In the genomic region with DNA sequence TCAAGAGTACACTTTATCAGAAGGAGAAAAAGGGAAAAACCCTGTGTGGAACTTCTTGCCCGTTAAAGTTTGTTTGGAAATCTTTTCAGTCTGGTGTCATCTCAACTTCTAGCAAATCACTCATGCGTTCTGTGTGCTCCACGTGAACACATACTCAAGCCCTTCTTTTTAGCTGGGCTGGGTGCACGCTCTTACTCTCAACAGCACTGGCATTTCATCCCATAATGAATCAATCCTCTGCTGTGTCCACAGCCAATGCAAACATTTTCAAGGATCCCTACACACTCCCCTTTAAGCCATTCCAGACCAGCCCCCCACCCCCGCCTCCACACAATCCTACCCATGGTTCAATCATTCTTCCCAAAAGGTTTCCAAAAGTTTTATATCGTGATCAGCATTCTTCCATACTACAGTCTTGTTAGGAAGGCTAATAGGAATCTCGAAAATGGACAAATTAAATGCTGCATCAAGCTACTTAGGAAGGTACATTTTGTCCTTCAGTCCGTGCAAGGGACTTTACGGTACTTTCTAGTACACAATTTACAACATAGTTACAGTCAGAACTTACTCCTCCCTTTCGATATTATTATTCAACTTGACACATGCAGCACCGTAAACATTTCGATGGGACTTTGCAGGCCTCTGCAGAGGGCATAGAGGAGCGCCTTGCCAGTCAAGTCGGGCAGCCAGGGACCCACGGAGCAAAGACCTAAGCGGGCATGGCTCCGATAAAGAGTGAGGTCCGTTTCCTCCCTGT, we compare ENCODE assay signal across 8 cellular contexts. TPM values are rescaled to one million over a fixed set of nuclear protein-coding genes. Genes with fewer than 3 reads are reported as not detected.
DNase-seq lines count a peak whose midpoint lies in the region; ATAC-seq, FAIRE-seq and TF ChIP-seq lines count a peak whose summit lies in the region.

No MANE protein-coding gene starts in this region.

- H3K27me3 Mint-ChIP-seq in CD4-positive, alpha-beta T cell: no peaks in the 10 kb centered on the region

- H3K4me1 Mint-ChIP-seq in CD4-positive, alpha-beta T cell (ENCODE audit: low read depth): peaks cover 59% of the 10 kb centered on the region

- peak overlapping the region; percentile 58 for H3K23ac ChIP-seq in neuronal stem cell (ENCODE audit: low read depth, low read length, poor library complexity)

- dilution Hi-C loops in endothelial cell of umbilical vein (cut with MboI; ENCODE audit: extremely low pct_ligation_motif_present, low sequenced_read_pairs): no loop called here

- intact Hi-C loops in CD4-positive, alpha-beta T cell (cut with DNase I, micrococcal nuclease): loop anchor here in 1 of 2 experiments (2.0 to 10.0 kb wide), 6 partner anchors 39 to 1290 kb away; a partner anchor contains a TSS
- intact Hi-C loops in endothelial cell of umbilical vein (cut with micrococcal nuclease): loop anchor here (2.0 to 10.0 kb wide), 5 partner anchors 250 to 713 kb away; a partner anchor contains a TSS

- H3K36me3 Mint-ChIP-seq in CD4-positive, alpha-beta T cell (ENCODE audit: low read depth): peaks cover 35% of the 10 kb centered on the region

- H4K20me1 ChIP-seq in SK-N-SH (ENCODE audit: insufficient read depth): peaks cover 11% of the 10 kb centered on the region
- H4K20me1 ChIP-seq in endothelial cell of umbilical vein (replicated peaks; ENCODE audit: control insufficient read depth, extremely low read depth, insufficient read depth, low read length): no peaks in the 10 kb centered on the region

- H3K4ac ChIP-seq in neuronal stem cell (ENCODE audit: low read length): no peak overlapping the region

- H3K4me2 ChIP-seq in SK-N-SH (peak overlapping the region; percentile 83), endothelial cell of umbilical vein (ENCODE audit: insufficient read depth, low read length) (peak overlapping the region; percentile 77), neuronal stem cell (ENCODE audit: insufficient read depth, low read length, poor library complexity, severe bottlenecking) (peak overlapping the region; percentile 95)

- H3K14ac ChIP-seq in neuronal stem cell (ENCODE audit: low read length): no peak overlapping the region

- H3K27ac ChIP-seq in CD4-positive, alpha-beta T cell (ENCODE audit: low read depth, low read length): peak overlapping the region; percentile 46
- H3K27ac ChIP-seq in SK-N-SH (ENCODE audit: low read depth in 2 of 2, low read length in 1 of 2): peak overlapping the region in 1 of 2 experiments; percentile 82; a peak in 1 of 4 replicates
- peak overlapping the region; percentile 88 for H3K27ac ChIP-seq in endothelial cell of umbilical vein (ENCODE audit: insufficient read depth, low read depth, low read length)
- no peak overlapping the region for H3K27ac ChIP-seq in neuronal stem cell (replicated peaks; ENCODE audit: low read length)

- H2BK15ac ChIP-seq in neuronal stem cell (ENCODE audit: low read length): no peak overlapping the region

- H3K27ac Mint-ChIP-seq in CD4-positive, alpha-beta T cell: peak overlapping the region; percentile 97

- TF ChIP-seq CTCF in CD4-positive, alpha-beta T cell (IDR thresholded peaks at IDR 0.05): no peak
- TF ChIP-seq CTCF in GM20000 (IDR thresholded peaks at IDR 0.05; ENCODE audit: extremely low read depth, missing control alignments) (no peak), SK-N-SH (IDR thresholded peaks at IDR 0.05) (no peak), endothelial cell of umbilical vein (IDR thresholded peaks at IDR 0.05; ENCODE audit: extremely low read depth in 1 of 2, insufficient read depth in 1 of 2, low read depth in 1 of 2, low read length in 2 of 2) (no peak)

- H4K91ac ChIP-seq in neuronal stem cell (ENCODE audit: low read depth, low read length, poor library complexity): no peak overlapping the region

- H2BK120ac ChIP-seq in neuronal stem cell (ENCODE audit: low read depth, low read length): no peak overlapping the region

- H3K79me1 ChIP-seq in neuronal stem cell (ENCODE audit: low read depth, low read length): peaks cover 4% of the 10 kb centered on the region

- H3K4me1 ChIP-seq in SK-N-SH (ENCODE audit: control insufficient read depth in 1 of 2, insufficient read depth in 2 of 2, low read depth in 1 of 2, low read length in 1 of 2): peaks cover 21 to 42% of the 10 kb centered on the region in 2 experiments
- peaks cover 30% of the 10 kb centered on the region for H3K4me1 ChIP-seq in endothelial cell of umbilical vein (ENCODE audit: control insufficient read depth, extremely low read depth, insufficient read depth, low read length)
- H3K4me1 ChIP-seq in neuronal stem cell (ENCODE audit: control insufficient read depth in 2 of 2, insufficient read depth in 1 of 2, low read depth in 1 of 2, low read length in 2 of 2): peaks cover 13 to 22% of the 10 kb centered on the region in 2 donors

- no peaks in the 10 kb centered on the region for H3K9me1 ChIP-seq in endothelial cell of umbilical vein (replicated peaks; ENCODE audit: control insufficient read depth, extremely low read depth, insufficient read depth, low read length)

- H3K36me3 ChIP-seq in SK-N-SH (replicated peaks in 1 of 2; ENCODE audit: control insufficient read depth in 1 of 2, insufficient read depth in 2 of 2, low read length in 1 of 2) (no peaks in the 10 kb centered on the region), endothelial cell of umbilical vein (ENCODE audit: control insufficient read depth in 2 of 2, extremely low read depth in 1 of 2, insufficient read depth in 2 of 2, low read length in 2 of 2) (no peaks in the 10 kb centered on the region), neuronal stem cell (replicated peaks in 1 of 2; ENCODE audit: control insufficient read depth in 2 of 2, insufficient read depth in 2 of 2, low read length in 2 of 2) (no peaks in the 10 kb centered on the region)

- no TSS peak for BruUV-seq in endothelial cell of umbilical vein (replicated peaks; lab: Mats Ljungman, UMichigan)

- H3K9me2 ChIP-seq in SK-N-SH: no peaks in the 10 kb centered on the region

- peaks cover 64% of the 10 kb centered on the region for H3K79me2 ChIP-seq in SK-N-SH (ENCODE audit: insufficient read depth)
- H3K79me2 ChIP-seq in endothelial cell of umbilical vein (ENCODE audit: control insufficient read depth, insufficient read depth, low read length): peaks cover 58% of the 10 kb centered on the region

- peak overlapping the region; percentile 98 for H3K4me3 Mint-ChIP-seq in CD4-positive, alpha-beta T cell

- CTCF ChIA-PET in CD4-positive, alpha-beta T cell (lab: Charles Lee): interaction anchor here (0.6 kb wide), 3 partner anchors 9 to 35 kb away, joined by 3 to 5 read pairs (median 4); no protein-coding TSS in a partner anchor
- CTCF ChIA-PET in SK-N-SH (lab: Yijun Ruan, JAX) (no interaction called here), endothelial cell of umbilical vein (lab: Charles Lee) (interaction anchor here (0.6 to 1.6 kb wide), 3 partner anchors 166 to 235 kb away, joined by 3 to 6 read pairs (median 3); no protein-coding TSS in a partner anchor)

- no peaks in the 10 kb centered on the region for H3K9me3 Mint-ChIP-seq in CD4-positive, alpha-beta T cell

- H3K18ac ChIP-seq in neuronal stem cell (ENCODE audit: low read length): peak overlapping the region; percentile 27

- no peaks in the 10 kb centered on the region for H3K9me3 ChIP-seq in CD4-positive, alpha-beta T cell (ENCODE audit: control insufficient read depth, low read length)
- H3K9me3 ChIP-seq in SK-N-SH (no peaks in the 10 kb centered on the region), endothelial cell of umbilical vein (replicated peaks; ENCODE audit: control insufficient read depth, insufficient read depth, low read length) (no peaks in the 10 kb centered on the region), neuronal stem cell (replicated peaks in 1 of 2; ENCODE audit: control insufficient read depth in 2 of 2, insufficient read depth in 1 of 2, low read depth in 1 of 2, low read length in 2 of 2) (no peaks in the 10 kb centered on the region)

- FAIRE-seq in endothelial cell of umbilical vein (lab: Jason Lieb, UNC): peak; percentile 12

- no peaks in the 10 kb centered on the region for H3K27me3 ChIP-seq in CD4-positive, alpha-beta T cell (ENCODE audit: control insufficient read depth, insufficient read depth, low read length)
- H3K27me3 ChIP-seq in SK-N-SH (ENCODE audit: insufficient read depth): no peaks in the 10 kb centered on the region
- H3K27me3 ChIP-seq in endothelial cell of umbilical vein (ENCODE audit: control insufficient read depth in 2 of 2, insufficient read depth in 2 of 2, low read length in 2 of 2): no peaks in the 10 kb centered on the region
- H3K27me3 ChIP-seq in neuronal stem cell (ENCODE audit: control insufficient read depth in 3 of 3, insufficient read depth in 3 of 3, low read depth in 1 of 3, low read length in 3 of 3): peaks cover 0 to 69% (median 27%) of the 10 kb centered on the region in 3 experiments

- no peak overlapping the region for H2BK5ac ChIP-seq in neuronal stem cell (ENCODE audit: low read length)

- peak overlapping the region; percentile 90 to 98 for H3K4me3 ChIP-seq in SK-N-SH (ENCODE audit: low read depth in 2 of 2, low read length in 1 of 2)
- H3K4me3 ChIP-seq in endothelial cell of umbilical vein (replicated peaks in 1 of 3; ENCODE audit: insufficient read depth in 1 of 3, low read depth in 1 of 3, low read length in 3 of 3): peak overlapping the region; percentile 56 to 97 (median 73)
- peak overlapping the region; percentile 77 to 95 for H3K4me3 ChIP-seq in neuronal stem cell (ENCODE audit: low read length in 2 of 2)

- DNase-seq in CD4-positive, alpha-beta T cell: no peak
- peak; percentile 63 for DNase-seq in GM20000 (ENCODE audit: low spot score)
- DNase-seq in SK-N-SH: no peak
- DNase-seq in endothelial cell of umbilical vein (ENCODE audit: low read depth, low spot score): no peak
- DNase-seq in neuronal stem cell (ENCODE audit: low spot score): peak; percentile 18
- no peak for DNase-seq in NCI-H2107 treated with DMSO at 0.1 percent for 48 hours (lab: John Stamatoyannopoulos, UW; ENCODE audit: unreplicated experiment)

- no peak for TF ChIP-seq EP300 in SK-N-SH (IDR thresholded peaks at IDR 0.05; ENCODE audit: borderline replicate concordance in 1 of 2, low read depth in 1 of 2, low read length in 1 of 2)

- peak overlapping the region; percentile 84 for H3K9ac ChIP-seq in SK-N-SH
- H3K9ac ChIP-seq in endothelial cell of umbilical vein (replicated peaks; ENCODE audit: extremely low read depth, insufficient read depth, low read length): peak overlapping the region; percentile 86
- peak overlapping the region; percentile 89 for H3K9ac ChIP-seq in neuronal stem cell (ENCODE audit: low read depth, low read length, poor library complexity)

- no peak for TF ChIP-seq POLR2A in endothelial cell of umbilical vein (IDR thresholded peaks at IDR 0.05; ENCODE audit: low read depth, low read length)

- no peak overlapping the region for H2BK12ac ChIP-seq in neuronal stem cell (ENCODE audit: low read length)

- no peak overlapping the region for H2AK5ac ChIP-seq in neuronal stem cell (ENCODE audit: low read depth, low read length)

- WGBS in SK-N-SH (ENCODE audit: low lambda C conversion rate): 18% methylated on average over 17 of the region's 18 CpGs
- no CpG with 5 or more reads among the region's 18 CpGs for WGBS in neuronal stem cell (ENCODE audit: extremely low coverage in 2 of 2, insufficient read length in 2 of 2, insufficient replicate concordance in 1 of 2), 2 donors

- TF ChIP-seq RAD21 in SK-N-SH (IDR thresholded peaks at IDR 0.05; ENCODE audit: low read length): no peak

- H3F3A ChIP-seq in SK-N-SH (replicated peaks; ENCODE audit: insufficient read depth): peaks cover 16% of the 10 kb centered on the region

- no peak overlapping the region for H4K8ac ChIP-seq in neuronal stem cell (ENCODE audit: low read depth, low read length)

- H2AFZ ChIP-seq in SK-N-SH (ENCODE audit: low read depth) (no peak overlapping the region; the same call in 1 of the 2 replicates), endothelial cell of umbilical vein (ENCODE audit: low read depth, low read length) (peak overlapping the region; percentile 4), neuronal stem cell (ENCODE audit: low read length) (no peak overlapping the region)

- no peak for ATAC-seq in CD4-positive, alpha-beta T cell (ENCODE audit: poor library complexity)
- ATAC-seq in HG03378 (IDR thresholded peaks at IDR 0.05; ENCODE audit: unreplicated experiment) (no peak), GM21360 (IDR thresholded peaks at IDR 0.05; ENCODE audit: unreplicated experiment) (no peak)

- POLR2A ChIA-PET in CD4-positive, alpha-beta T cell (lab: Charles Lee): interaction anchor here (1.3 kb wide), 1 partner anchor 13 kb away, joined by 3 read pairs; no protein-coding TSS in a partner anchor
- POLR2A ChIA-PET in SK-N-SH (lab: Yijun Ruan, JAX) (no interaction called here), endothelial cell of umbilical vein (lab: Charles Lee) (interaction anchor here (0.7 kb wide), 1 partner anchor 1499 kb away, joined by 4 read pairs; no protein-coding TSS in a partner anchor)

RNA-seq across cellular contexts. Expression of a gene that starts 1.5 kb away (rescaled TPM):
- total RNA-seq in CD4-positive, alpha-beta T cell: 10 to 100 TPM; 14.1 to 14.3 TPM
- polyA plus RNA-seq in SK-N-SH (2012; rRNA removed) (20.7 and 27.1 TPM in 2 replicates), endothelial cell of umbilical vein (10.0 and 13.9 TPM in 2 replicates)
- 21.0 and 23.2 TPM in 2 replicates for polyA plus RNA-seq in SK-N-SH (2012; cell fraction: cytosol; rRNA removed)
- polyA plus RNA-seq in SK-N-SH (2012; cell fraction: nucleus; rRNA removed): 39.3 and 40.7 TPM in 2 replicates
- 18.3 and 21.9 TPM in 2 replicates for total RNA-seq in endothelial cell of umbilical vein
- 13.9 and 14.1 TPM in 2 replicates for polyA plus RNA-seq in endothelial cell of umbilical vein (2011; cell fraction: cytosol; rRNA removed)
- 37.1 and 46.1 TPM in 2 replicates for polyA plus RNA-seq in endothelial cell of umbilical vein (2011; cell fraction: nucleus; rRNA removed)
- 15.8 and 20.0 TPM in 2 replicates for polyA plus RNA-seq in endothelial cell of umbilical vein (2012)
- polyA minus RNA-seq in endothelial cell of umbilical vein: 27.0 and 27.8 TPM in 2 replicates
- 19.0 TPM for polyA minus RNA-seq in endothelial cell of umbilical vein (2011; cell fraction: cytosol; rRNA and poly(A)+ RNA removed)
- 16.1 and 17.8 TPM in 2 replicates for polyA minus RNA-seq in endothelial cell of umbilical vein (2011; cell fraction: nucleus; rRNA and poly(A)+ RNA removed)
- 7.2 TPM for polyA plus RNA-seq in neuronal stem cell (2013, experiment 1 of 2)
- polyA plus RNA-seq in neuronal stem cell (2013, experiment 2 of 2): 7.1 TPM

RNA-seq across cellular contexts. Expression of a gene that starts 3.1 kb away (rescaled TPM):
- 10 to 100 TPM; 19.9 to 21.5 TPM for total RNA-seq in CD4-positive, alpha-beta T cell
- polyA plus RNA-seq in SK-N-SH (2012; rRNA removed) (2.6 and 2.8 TPM in 2 replicates), endothelial cell of umbilical vein (3.7 and 4.2 TPM in 2 replicates)
- polyA plus RNA-seq in SK-N-SH (2012; cell fraction: cytosol; rRNA removed): 2.5 and 3.0 TPM in 2 replicates
- polyA plus RNA-seq in SK-N-SH (2012; cell fraction: nucleus; rRNA removed): 3.4 and 3.5 TPM in 2 replicates
- total RNA-seq in endothelial cell of umbilical vein: 10.2 and 11.4 TPM in 2 replicates
- 4.4 and 4.6 TPM in 2 replicates for polyA plus RNA-seq in endothelial cell of umbilical vein (2011; cell fraction: cytosol; rRNA removed)
- polyA plus RNA-seq in endothelial cell of umbilical vein (2011; cell fraction: nucleus; rRNA removed): 5.1 TPM in 2 replicates
- polyA plus RNA-seq in endothelial cell of umbilical vein (2012): 6.3 and 7.3 TPM in 2 replicates
- polyA minus RNA-seq in endothelial cell of umbilical vein: 5.9 and 6.0 TPM in 2 replicates
- polyA minus RNA-seq in endothelial cell of umbilical vein (2011; cell fraction: cytosol; rRNA and poly(A)+ RNA removed): 6.5 TPM
- 4.7 and 6.0 TPM in 2 replicates for polyA minus RNA-seq in endothelial cell of umbilical vein (2011; cell fraction: nucleus; rRNA and poly(A)+ RNA removed)
- polyA plus RNA-seq in neuronal stem cell (2013, experiment 1 of 2): 1.0 TPM
- polyA plus RNA-seq in neuronal stem cell (2013, experiment 2 of 2): 0.96 TPM

Comparison
In these comparisons a context has a peak if more than half of its experiments do, and no peak if none do; other contexts are left out.
1. DNase-seq: peak in GM20000 (single experiment) and neuronal stem cell (single experiment); none in CD4-positive, alpha-beta T cell (0 of 10), SK-N-SH (single experiment), endothelial cell of umbilical vein (single experiment) and NCI-H2107 treated with DMSO at 0.1 percent for 48 hours (single experiment).
2. Peak in every context shown above with its lines, with median percentiles within 50 percentile points of each other: H3K4me2 ChIP-seq, H3K4me3 ChIP-seq and H3K9ac ChIP-seq.